ENCODE assay signal across 23 cellular contexts in the genomic region with DNA sequence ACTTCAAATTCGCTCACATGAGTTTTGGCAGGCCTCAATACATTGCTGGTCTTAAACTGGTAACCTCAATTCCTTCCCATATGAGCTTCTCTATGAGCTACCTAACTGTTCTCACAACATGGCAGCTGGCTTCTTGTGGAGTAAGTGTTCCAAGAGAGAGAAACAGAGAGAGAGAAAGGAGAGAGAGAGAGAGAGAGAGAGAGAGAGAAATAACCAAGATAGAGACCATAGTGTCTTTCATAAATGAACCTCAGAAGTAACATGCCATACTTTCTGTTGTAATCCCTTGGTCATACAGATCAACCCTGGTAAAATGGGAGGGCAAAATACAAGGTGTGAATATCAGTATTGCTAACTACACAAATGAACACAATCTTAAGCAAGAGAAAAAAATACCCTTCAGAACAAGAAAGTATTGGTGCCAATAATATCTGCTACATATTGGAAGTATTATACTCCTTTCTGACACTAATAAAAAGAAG.
"Had no signal": no experiment of that assay in that cellular context is flagged by ENCODE, and none has a peak within 500 bp of the region (broad histone marks: within the 10 kb centered on the region; RNA-seq: fewer than 3 reads in every experiment).

No MANE protein-coding gene starts in this region.

- DNase-seq: IMR-90, Karpas-422, KG1, MG63, NCI-H1092, NCI-H1105 treated with DMSO at 0.1 percent for 48 hours, NCI-H1417 treated with DMSO at 0.1 percent for 48 hours, NCI-H146, NCI-H1694 treated with DMSO at 0.1 percent for 48 hours, NCI-H1930, NCI-H2081, NCI-H2107, NCI-H2171 treated with DMSO at 0.1 percent for 48 hours, NCI-H345, NCI-H446 treated with DMSO at 0.1 percent for 48 hours, NCI-H510A treated with DMSO at 0.1 percent for 48 hours, NCI-H526, SHP77, SK-N-SH, SW 1271 had no signal

- H3K27ac ChIP-seq: RWPE1 had no signal

- H3K4me2 ChIP-seq: SK-N-SH had no signal

- H3K9me3 ChIP-seq: MG63, SK-N-SH had no signal

- H3K4me3 ChIP-seq: MG63 had no signal

- H3K36me3 ChIP-seq: MG63 had no signal

- FAIRE-seq: HepG2 had no signal

- ATAC-seq: HepG2, Panc1 had no signal

- H3K9ac ChIP-seq: SK-N-SH had no signal

- H3K27me3 ChIP-seq: MG63 had no signal
